ENCODE assay signal across 8 cellular contexts in genomic region chr18:22930089-22930713, GRCh38. TPM values are rescaled to one million over a fixed set of nuclear protein-coding genes. Genes with fewer than 3 reads are reported as not detected.
DNase-seq lines count a peak whose midpoint lies in the region; ATAC-seq and TF ChIP-seq lines count a peak whose summit lies in the region.

No MANE protein-coding gene starts in this region.

- H3K9me3 ChIP-seq in OCI-LY3 (ENCODE audit: insufficient read depth, low read length) (no peaks in the 10 kb centered on the region), esophagus muscularis mucosa (no peaks in the 10 kb centered on the region), neural cell (ENCODE audit: low read length) (no peaks in the 10 kb centered on the region), stomach (no peaks in the 10 kb centered on the region)

- no peak for TF ChIP-seq EP300 in esophagus muscularis mucosa (IDR thresholded peaks at IDR 0.05)
- no peak for TF ChIP-seq EP300 in neural cell (conservative IDR thresholded peaks at IDR 0.05; ENCODE audit: poor library complexity, severe bottlenecking)
- no peak for TF ChIP-seq EP300 in stomach (IDR thresholded peaks at IDR 0.05)

- no peak for TF ChIP-seq POLR2A in esophagus muscularis mucosa (IDR thresholded peaks at IDR 0.05; ENCODE audit: low read depth)
- no peak for TF ChIP-seq POLR2A in stomach (IDR thresholded peaks at IDR 0.05)

- no peak for DNase-seq in AG09309 (ENCODE audit: low read depth)
- DNase-seq in HS-5 (ENCODE audit: low read depth): peak; percentile 32
- DNase-seq in activated T-cell treated with anti-CD3 and anti-CD28 coated beads for 24 hours (ENCODE audit: low read depth): peak; percentile 73
- DNase-seq in esophagus muscularis mucosa (ENCODE audit: extremely low spot score): no peak
- peak; percentile 85 for DNase-seq in stomach

- TF ChIP-seq RAD21 in neural cell (conservative IDR thresholded peaks at IDR 0.05): peak; percentile 61

- peaks cover 14% of the 10 kb centered on the region for H3K79me2 ChIP-seq in OCI-LY3 (ENCODE audit: low read length)
- no peaks in the 10 kb centered on the region for H3K79me2 ChIP-seq in neural cell (replicated peaks; ENCODE audit: insufficient read depth, low read length)

- H3K4me3 ChIP-seq in AG09309 (ENCODE audit: control insufficient read depth, low read depth, low read length) (no peak overlapping the region), OCI-LY3 (ENCODE audit: low read length) (no peak overlapping the region), esophagus muscularis mucosa (no peak overlapping the region), neural cell (ENCODE audit: low read length) (no peak overlapping the region), stomach (no peak overlapping the region)

- intact Hi-C loops in esophagus muscularis mucosa (cut with DNase I) (loop anchor here (5.0 to 10.0 kb wide), 3 partner anchors 52 to 485 kb away; no protein-coding TSS in a partner anchor), stomach (cut with DNase I; ENCODE audit: low total_unique reads) (no loop called here)

- H3F3A ChIP-seq in neural cell (ENCODE audit: insufficient read depth, low read length, poor library complexity, severe bottlenecking): no peaks in the 10 kb centered on the region

- H3K27ac ChIP-seq in OCI-LY3 (ENCODE audit: low read length) (no peak overlapping the region), esophagus muscularis mucosa (replicated peaks in 1 of 4) (no peak overlapping the region), neural cell (ENCODE audit: low read length) (no peak overlapping the region), stomach (no peak overlapping the region)

- H2AFZ ChIP-seq in OCI-LY3 (ENCODE audit: low read depth, low read length): no peak overlapping the region
- no peak overlapping the region for H2AFZ ChIP-seq in neural cell (ENCODE audit: low read depth, low read length)

- H3K4me2 ChIP-seq in OCI-LY3 (ENCODE audit: low read length) (no peak overlapping the region), neural cell (ENCODE audit: low read length) (no peak overlapping the region)

- H3K4me1 ChIP-seq in OCI-LY3 (ENCODE audit: low read length) (peaks cover 14% of the 10 kb centered on the region; the same call in 1 of the 2 replicates), esophagus muscularis mucosa (peaks cover 0 to 15% (median 14%) of the 10 kb centered on the region in 4 donors), stomach (peaks cover 0 to 21% (median 9%) of the 10 kb centered on the region in 4 donors)

- TF ChIP-seq CTCF in AG09309 (IDR thresholded peaks at IDR 0.05; ENCODE audit: control insufficient read depth, insufficient read depth, low read depth, low read length, missing control alignments) (peak; percentile 81), OCI-LY3 (IDR thresholded peaks at IDR 0.05; ENCODE audit: low read depth, low read length) (peak; percentile 83), esophagus muscularis mucosa (IDR thresholded peaks at IDR 0.05) (peak; percentile 64 to 76 (median 68)), neural cell (IDR thresholded peaks at IDR 0.05; ENCODE audit: poor library complexity, severe bottlenecking) (peak; percentile 73), stomach (IDR thresholded peaks at IDR 0.05) (peak in 4 of 7 experiments; percentile 58 to 78 (median 62))

- WGBS in esophagus muscularis mucosa: 82% methylated on average over 2 of the region's 2 CpGs
- WGBS in stomach, 5 donors: 70 to 79% (median 76%) methylated on average over 2 of the region's 2 CpGs

- peak; percentile 43 for ATAC-seq in GM18867 (IDR thresholded peaks at IDR 0.05; ENCODE audit: unreplicated experiment)

- H3K36me3 ChIP-seq in OCI-LY3 (replicated peaks; ENCODE audit: low read depth, low read length) (no peaks in the 10 kb centered on the region), esophagus muscularis mucosa (no peaks in the 10 kb centered on the region), neural cell (ENCODE audit: insufficient read depth, low read length) (no peaks in the 10 kb centered on the region), stomach (no peaks in the 10 kb centered on the region)

- H3K9me2 ChIP-seq in neural cell (ENCODE audit: insufficient read depth, low read length): no peaks in the 10 kb centered on the region

- no peaks in the 10 kb centered on the region for H3K27me3 ChIP-seq in OCI-LY3 (ENCODE audit: low read depth, low read length)
- no peaks in the 10 kb centered on the region for H3K27me3 ChIP-seq in esophagus muscularis mucosa
- no peaks in the 10 kb centered on the region for H3K27me3 ChIP-seq in neural cell (ENCODE audit: insufficient read depth, low read depth, low read length)
- no peaks in the 10 kb centered on the region for H3K27me3 ChIP-seq in stomach

- H3K9ac ChIP-seq in OCI-LY3 (ENCODE audit: low read length) (no peak overlapping the region), neural cell (ENCODE audit: low read length) (no peak overlapping the region)

- H4K20me1 ChIP-seq in OCI-LY3 (ENCODE audit: insufficient read depth, low read length) (no peaks in the 10 kb centered on the region), neural cell (ENCODE audit: insufficient read depth) (no peaks in the 10 kb centered on the region)

TF ChIP-seq in neural cell, 6 proteins besides CTCF, POLR2A, EP300 and RAD21:
- TF ChIP-seq SMC3 (conservative IDR thresholded peaks at IDR 0.05; ENCODE audit: poor library complexity) (peak; percentile 67), TAF1 (IDR thresholded peaks at IDR 0.05; ENCODE audit: low read depth) (no peak)

RNA-seq across cellular contexts. Expression of gene RBBP8, which starts 2.9 kb away (rescaled TPM):
- 10 to 100 TPM; 12.4 to 23.9 (median 15.4) TPM for total RNA-seq in esophagus muscularis mucosa
- polyA plus RNA-seq in neural cell: 8.7 and 19.5 TPM in 2 replicates
- 15.3 and 17.1 TPM in 2 replicates for polyA minus RNA-seq in neural cell
- total RNA-seq in stomach: 10 to 100 TPM in 4 of 5 donors, 1 to 10 TPM in 1; 6.4 to 54.0 (median 30.5) TPM
- 10 to 100 TPM; 26.3 to 34.0 (median 29.8) TPM for polyA plus RNA-seq in stomach

Comparison
In these comparisons a context has a peak if more than half of its experiments do, and no peak if none do; other contexts are left out.
1. DNase-seq: peak in HS-5 (single experiment), activated T-cell treated with anti-CD3 and anti-CD28 coated beads for 24 hours (single experiment) and stomach (single experiment); none in AG09309 (single experiment) and esophagus muscularis mucosa (single experiment).
2. Peak in every context shown above with its lines, with median percentiles within 50 percentile points of each other: CTCF ChIP-seq.